17 cellular contexts compared by ENCODE assay signal in genomic region chr9:22203371-22204138, GRCh38.
DNase-seq lines count a peak whose midpoint lies in the region; ATAC-seq and TF ChIP-seq lines count a peak whose summit lies in the region.
"Had no signal": no experiment of that assay in that cellular context is flagged by ENCODE, and none has a peak within 500 bp of the region (broad histone marks: within the 10 kb centered on the region; RNA-seq: fewer than 3 reads in every experiment).

No MANE protein-coding gene starts in this region.

- ATAC-seq in activated naive CD8-positive, alpha-beta T cell treated with anti-CD3 and anti-CD28 coated beads, Interleukin-2, amount 50 U/mL, for 24 hours: peak; percentile 77
- ATAC-seq in left lung (peak; percentile 32), HG03025 (IDR thresholded peaks at IDR 0.05; ENCODE audit: low FRiP score, unreplicated experiment) (no peak)
- ATAC-seq: left ventricle myocardium superior had no signal

- TF ChIP-seq CTCF in left lung (IDR thresholded peaks at IDR 0.05): no peak

- intact Hi-C loops in left lung (cut with DNase I): no loop called here
- intact Hi-C loops in activated T-helper 1 cell treated with anti-CD3 and anti-CD28 coated beads, Interleukin-12 subunit alpha, Interleukin-12 subunit beta, Interleukin-2, Interleukin-4 antibody, amounts not matched to agents 30 ng/mL and 10 ng/mL and 1 ng/mL, durations not matched to agents 14 hours and 24 hours and 36 hours (cut with micrococcal nuclease): no loop called here

- no peaks in the 10 kb centered on the region for H3K27me3 ChIP-seq in left lung
- H3K27me3 ChIP-seq in subcutaneous abdominal adipose tissue (ENCODE audit: control insufficient read depth in 5 of 5, insufficient read depth in 4 of 5, low read length in 5 of 5): peaks cover 0 to 5% (median 0%) of the 10 kb centered on the region in 5 donors
- H3K27me3 ChIP-seq: upper lobe of left lung had no signal

- H3K36me3 Mint-ChIP-seq in activated naive CD4-positive, alpha-beta T cell treated with anti-CD3 and anti-CD28 coated beads, Interleukin-2, amount 10 ng/mL, durations not matched to agents 7 days and 5 days: no peaks in the 10 kb centered on the region
- peaks cover 2% of the 10 kb centered on the region for H3K36me3 Mint-ChIP-seq in activated naive CD8-positive, alpha-beta T cell treated with anti-CD3 and anti-CD28 coated beads, Interleukin-2, amount 50 U/mL, for 24 hours (ENCODE audit: low read depth)
- no peaks in the 10 kb centered on the region for H3K36me3 Mint-ChIP-seq in activated T-helper 1 cell treated with anti-CD3 and anti-CD28 coated beads, Interleukin-12 subunit alpha, Interleukin-12 subunit beta, Interleukin-2, Interleukin-4 antibody, amounts not matched to agents 30 ng/mL and 10 ng/mL and 1 ng/mL, durations not matched to agents 14 hours and 24 hours and 36 hours (ENCODE audit: low read depth)

- H3K4me1 Mint-ChIP-seq in activated naive CD4-positive, alpha-beta T cell treated with anti-CD3 and anti-CD28 coated beads, Interleukin-2, amount 10 ng/mL, durations not matched to agents 7 days and 5 days: peaks cover 17% of the 10 kb centered on the region
- H3K4me1 Mint-ChIP-seq in activated naive CD8-positive, alpha-beta T cell treated with anti-CD3 and anti-CD28 coated beads, Interleukin-2, amount 50 U/mL, for 24 hours: peaks cover 17% of the 10 kb centered on the region
- peaks cover 12% of the 10 kb centered on the region for H3K4me1 Mint-ChIP-seq in activated T-helper 1 cell treated with anti-CD3 and anti-CD28 coated beads, Interleukin-12 subunit alpha, Interleukin-12 subunit beta, Interleukin-2, Interleukin-4 antibody, amounts not matched to agents 30 ng/mL and 10 ng/mL and 1 ng/mL, durations not matched to agents 14 hours and 24 hours and 36 hours (ENCODE audit: low read depth)

- H3K9me3 Mint-ChIP-seq in activated naive CD4-positive, alpha-beta T cell treated with anti-CD3 and anti-CD28 coated beads, Interleukin-2, amount 10 ng/mL, durations not matched to agents 7 days and 5 days: no peaks in the 10 kb centered on the region
- no peaks in the 10 kb centered on the region for H3K9me3 Mint-ChIP-seq in activated naive CD8-positive, alpha-beta T cell treated with anti-CD3 and anti-CD28 coated beads, Interleukin-2, amount 50 U/mL, for 24 hours
- H3K9me3 Mint-ChIP-seq in activated T-helper 1 cell treated with anti-CD3 and anti-CD28 coated beads, Interleukin-12 subunit alpha, Interleukin-12 subunit beta, Interleukin-2, Interleukin-4 antibody, amounts not matched to agents 30 ng/mL and 10 ng/mL and 1 ng/mL, durations not matched to agents 14 hours and 24 hours and 36 hours: no peaks in the 10 kb centered on the region

- H3K4me3 ChIP-seq in left lung (no peak overlapping the region), subcutaneous abdominal adipose tissue (ENCODE audit: low read depth in 1 of 5, low read length in 5 of 5) (peak overlapping the region in 3 of 5 donors; percentile 22 to 41 (median 32))
- H3K4me3 ChIP-seq: upper lobe of left lung had no signal

- H3K36me3 ChIP-seq in left lung: no peaks in the 10 kb centered on the region
- H3K36me3 ChIP-seq in subcutaneous abdominal adipose tissue (ENCODE audit: control insufficient read depth in 5 of 5, insufficient read depth in 5 of 5, low read length in 5 of 5): no peaks in the 10 kb centered on the region
- H3K36me3 ChIP-seq: neutrophil, upper lobe of left lung had no signal

- H3K27ac ChIP-seq in left lung (no peak overlapping the region), subcutaneous abdominal adipose tissue (ENCODE audit: low read depth, low read length) (no peak overlapping the region)
- H3K27ac ChIP-seq: neutrophil, upper lobe of left lung had no signal

- no peak overlapping the region for H3K27ac Mint-ChIP-seq in activated naive CD4-positive, alpha-beta T cell treated with anti-CD3 and anti-CD28 coated beads, Interleukin-2, amount 10 ng/mL, durations not matched to agents 7 days and 5 days
- no peak overlapping the region for H3K27ac Mint-ChIP-seq in activated naive CD8-positive, alpha-beta T cell treated with anti-CD3 and anti-CD28 coated beads, Interleukin-2, amount 50 U/mL, for 24 hours
- H3K27ac Mint-ChIP-seq in activated T-helper 1 cell treated with anti-CD3 and anti-CD28 coated beads, Interleukin-12 subunit alpha, Interleukin-12 subunit beta, Interleukin-2, Interleukin-4 antibody, amounts not matched to agents 30 ng/mL and 10 ng/mL and 1 ng/mL, durations not matched to agents 14 hours and 24 hours and 36 hours: no peak overlapping the region

- no peak for DNase-seq in activated naive CD4-positive, alpha-beta T cell treated with anti-CD3 and anti-CD28 coated beads, Interleukin-2, amount 10 ng/mL, durations not matched to agents 7 days and 5 days
- no peak for DNase-seq in activated naive CD4-positive, alpha-beta T cell treated with Interleukin-2 at 50 U/mL for 16 hours
- no peak for DNase-seq in activated naive CD8-positive, alpha-beta T cell treated with anti-CD3 and anti-CD28 coated beads, Interleukin-2, amount 50 U/mL, for 24 hours
- DNase-seq in left lung (no peak), 8988T (no peak)
- no peak for DNase-seq in activated T-helper 1 cell treated with anti-CD3 and anti-CD28 coated beads, Interleukin-12 subunit alpha, Interleukin-12 subunit beta, Interleukin-2, Interleukin-4 antibody, amounts not matched to agents 30 ng/mL and 10 ng/mL and 1 ng/mL, durations not matched to agents 14 hours and 24 hours and 36 hours (ENCODE audit: low spot score)
- DNase-seq: activated CD8-positive, alpha-beta memory T cell treated with anti-CD3 and anti-CD28 coated beads, Interleukin-2, amount 50 U/mL, for 4 hours; anterior cingulate cortex; DMS53; left ventricle myocardium superior; NCI-H1105 treated with DMSO at 0.1 percent for 48 hours; NCI-H510A; stimulated activated CD4-positive, alpha-beta T cell treated with anti-CD3 and anti-CD28 coated beads, Interleukin-12 subunit alpha, Interleukin-12 subunit beta, amount 100 ng/mL, for 4 hours; upper lobe of left lung had no signal

- H3K4me1 ChIP-seq in left lung: no peaks in the 10 kb centered on the region
- H3K4me1 ChIP-seq in subcutaneous abdominal adipose tissue (ENCODE audit: control insufficient read depth in 5 of 5, insufficient read depth in 5 of 5, low read length in 5 of 5): peaks cover 0 to 6% (median 6%) of the 10 kb centered on the region in 5 donors

- H3K4me3 Mint-ChIP-seq in activated naive CD4-positive, alpha-beta T cell treated with anti-CD3 and anti-CD28 coated beads, Interleukin-2, amount 10 ng/mL, durations not matched to agents 7 days and 5 days: peak overlapping the region; percentile 1
- no peak overlapping the region for H3K4me3 Mint-ChIP-seq in activated naive CD8-positive, alpha-beta T cell treated with anti-CD3 and anti-CD28 coated beads, Interleukin-2, amount 50 U/mL, for 24 hours
- no peak overlapping the region for H3K4me3 Mint-ChIP-seq in activated T-helper 1 cell treated with anti-CD3 and anti-CD28 coated beads, Interleukin-12 subunit alpha, Interleukin-12 subunit beta, Interleukin-2, Interleukin-4 antibody, amounts not matched to agents 30 ng/mL and 10 ng/mL and 1 ng/mL, durations not matched to agents 14 hours and 24 hours and 36 hours

- H3K9me3 ChIP-seq in left lung (no peaks in the 10 kb centered on the region), subcutaneous abdominal adipose tissue (ENCODE audit: control insufficient read depth in 5 of 5, low read length in 5 of 5) (no peaks in the 10 kb centered on the region)
- H3K9me3 ChIP-seq: neutrophil, upper lobe of left lung had no signal

- CTCF ChIA-PET in activated naive CD4-positive, alpha-beta T cell treated with anti-CD3 and anti-CD28 coated beads, Interleukin-2, amount 10 ng/mL, durations not matched to agents 7 days and 5 days (lab: Charles Lee): no interaction called here

- H3K27me3 Mint-ChIP-seq in activated naive CD4-positive, alpha-beta T cell treated with anti-CD3 and anti-CD28 coated beads, Interleukin-2, amount 10 ng/mL, durations not matched to agents 7 days and 5 days: peaks cover 24% of the 10 kb centered on the region
- H3K27me3 Mint-ChIP-seq in activated naive CD8-positive, alpha-beta T cell treated with anti-CD3 and anti-CD28 coated beads, Interleukin-2, amount 50 U/mL, for 24 hours: peaks cover 12% of the 10 kb centered on the region
- H3K27me3 Mint-ChIP-seq in activated T-helper 1 cell treated with anti-CD3 and anti-CD28 coated beads, Interleukin-12 subunit alpha, Interleukin-12 subunit beta, Interleukin-2, Interleukin-4 antibody, amounts not matched to agents 30 ng/mL and 10 ng/mL and 1 ng/mL, durations not matched to agents 14 hours and 24 hours and 36 hours (ENCODE audit: insufficient read depth): peaks cover 30% of the 10 kb centered on the region

- H3K9ac ChIP-seq in subcutaneous abdominal adipose tissue (ENCODE audit: low read length in 5 of 5): no peak overlapping the region

Comparison
In these comparisons a context has a peak if more than half of its experiments do, and no peak if none do; other contexts are left out.
1. H3K4me3 ChIP-seq: peak in subcutaneous abdominal adipose tissue (3 of 5); none in left lung (0 of 2).